Comparison of ENCODE assay signal across 1 cellular context in the genomic region with DNA sequence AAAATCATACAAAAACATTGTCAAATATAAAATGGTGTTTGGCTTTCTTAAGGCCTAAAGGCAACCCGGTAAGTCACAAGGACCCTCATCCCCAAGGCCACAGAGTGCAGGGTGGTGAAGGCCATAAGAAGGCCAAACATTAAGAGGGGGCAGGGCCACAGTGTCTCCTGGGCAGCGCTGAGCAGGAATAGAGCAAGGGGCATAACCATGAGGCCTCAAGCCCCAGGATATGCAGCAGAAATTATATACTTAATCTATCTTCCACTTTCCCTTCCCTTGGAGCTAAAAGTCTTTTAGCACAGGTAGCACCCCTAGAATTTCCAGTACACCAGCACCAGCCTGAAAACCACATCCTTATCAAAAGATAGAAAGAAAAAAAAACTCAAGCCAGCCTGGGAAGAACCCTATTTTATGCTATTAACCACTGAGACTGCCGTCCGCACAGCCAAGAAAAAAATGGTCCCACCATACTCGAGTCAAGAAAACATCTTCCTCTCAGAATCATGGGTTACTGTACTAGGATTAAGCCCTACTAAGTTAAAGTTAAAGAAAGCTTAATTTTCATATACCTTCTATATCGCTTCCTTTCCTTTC.
TF ChIP-seq lines count a peak whose summit lies in the region.

No MANE protein-coding gene starts in this region.

TF ChIP-seq in H1, 55 proteins besides CTCF, POLR2A, EP300 and RAD21:
- TF ChIP-seq ZNF274 (IDR thresholded peaks at IDR 0.05; ENCODE audit: borderline replicate concordance, extremely low read depth, low read length) (no peak), JUND (IDR thresholded peaks at IDR 0.05; ENCODE audit: low read length) (no peak), BRCA1 (IDR thresholded peaks at IDR 0.05; ENCODE audit: low read depth, low read length) (no peak), SRF (IDR thresholded peaks at IDR 0.05; ENCODE audit: low read depth, low read length) (no peak), CBX5 (IDR thresholded peaks at IDR 0.05; ENCODE audit: low read depth, low read length) (no peak), TAF1 (IDR thresholded peaks at IDR 0.05; ENCODE audit: low read depth, low read length) (no peak), SP1 (IDR thresholded peaks at IDR 0.05; ENCODE audit: low read depth, low read length) (no peak), MAFK (IDR thresholded peaks at IDR 0.05; ENCODE audit: low read depth, low read length) (no peak), CBX8 (IDR thresholded peaks at IDR 0.05; ENCODE audit: borderline replicate concordance, low read depth, low read length) (no peak), TEAD4 (IDR thresholded peaks at IDR 0.05; ENCODE audit: low read depth, low read length) (no peak), BACH1 (IDR thresholded peaks at IDR 0.05; ENCODE audit: low read length) (no peak), CHD2 (IDR thresholded peaks at IDR 0.05; ENCODE audit: low read length) (no peak), ASH2L (IDR thresholded peaks at IDR 0.05; ENCODE audit: low read length) (no peak), RNF2 (IDR thresholded peaks at IDR 0.05; ENCODE audit: borderline replicate concordance, low read depth, low read length, missing control alignments, poor library complexity, severe bottlenecking) (no peak), KDM5A (IDR thresholded peaks at IDR 0.05; ENCODE audit: low read length) (no peak), NRF1 (IDR thresholded peaks at IDR 0.05; ENCODE audit: low read depth, low read length) (no peak)
- TF ChIP-seq, protein P1, sequence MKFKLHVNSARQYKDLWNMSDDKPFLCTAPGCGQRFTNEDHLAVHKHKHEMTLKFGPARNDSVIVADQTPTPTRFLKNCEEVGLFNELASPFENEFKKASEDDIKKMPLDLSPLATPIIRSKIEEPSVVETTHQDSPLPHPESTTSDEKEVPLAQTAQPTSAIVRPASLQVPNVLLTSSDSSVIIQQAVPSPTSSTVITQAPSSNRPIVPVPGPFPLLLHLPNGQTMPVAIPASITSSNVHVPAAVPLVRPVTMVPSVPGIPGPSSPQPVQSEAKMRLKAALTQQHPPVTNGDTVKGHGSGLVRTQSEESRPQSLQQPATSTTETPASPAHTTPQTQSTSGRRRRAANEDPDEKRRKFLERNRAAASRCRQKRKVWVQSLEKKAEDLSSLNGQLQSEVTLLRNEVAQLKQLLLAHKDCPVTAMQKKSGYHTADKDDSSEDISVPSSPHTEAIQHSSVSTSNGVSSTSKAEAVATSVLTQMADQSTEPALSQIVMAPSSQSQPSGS (IDR thresholded peaks at IDR 0.05; ENCODE audit: low read length) = no peak
- TF ChIP-seq, protein P2, sequence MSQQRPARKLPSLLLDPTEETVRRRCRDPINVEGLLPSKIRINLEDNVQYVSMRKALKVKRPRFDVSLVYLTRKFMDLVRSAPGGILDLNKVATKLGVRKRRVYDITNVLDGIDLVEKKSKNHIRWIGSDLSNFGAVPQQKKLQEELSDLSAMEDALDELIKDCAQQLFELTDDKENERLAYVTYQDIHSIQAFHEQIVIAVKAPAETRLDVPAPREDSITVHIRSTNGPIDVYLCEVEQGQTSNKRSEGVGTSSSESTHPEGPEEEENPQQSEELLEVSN (IDR thresholded peaks at IDR 0.05) = no peak
TF ChIP-seq in H1: peak in this region for 0.
